ENCODE assay signal across 1 cellular context in the genomic region with DNA sequence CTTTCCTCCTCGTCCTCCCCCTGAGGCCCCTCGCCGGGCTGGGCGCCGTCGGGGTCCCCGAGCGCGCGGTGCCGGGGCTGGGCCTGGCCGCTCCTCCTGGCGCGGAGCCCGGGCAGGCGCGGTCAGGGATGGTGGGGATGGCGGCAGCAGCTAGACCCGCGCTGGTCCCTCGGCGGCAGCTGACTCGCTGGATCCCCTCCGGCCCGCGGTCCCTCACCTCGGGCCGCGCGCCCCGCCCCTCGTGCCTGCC.
TF ChIP-seq lines count a peak whose summit lies in the region.

A gene with protein sequence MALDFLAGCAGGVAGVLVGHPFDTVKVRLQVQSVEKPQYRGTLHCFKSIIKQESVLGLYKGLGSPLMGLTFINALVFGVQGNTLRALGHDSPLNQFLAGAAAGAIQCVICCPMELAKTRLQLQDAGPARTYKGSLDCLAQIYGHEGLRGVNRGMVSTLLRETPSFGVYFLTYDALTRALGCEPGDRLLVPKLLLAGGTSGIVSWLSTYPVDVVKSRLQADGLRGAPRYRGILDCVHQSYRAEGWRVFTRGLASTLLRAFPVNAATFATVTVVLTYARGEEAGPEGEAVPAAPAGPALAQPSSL (minus strand): TSS at position 189 of the 250 bp plus-strand sequence. CDS start 212 bp downstream, outside the sequence.

TF ChIP-seq in H1, 55 proteins besides CTCF, POLR2A, EP300 and RAD21:
- TF ChIP-seq SP4 (IDR thresholded peaks at IDR 0.05; ENCODE audit: low read length), result no peak
- TF ChIP-seq, protein P1, sequence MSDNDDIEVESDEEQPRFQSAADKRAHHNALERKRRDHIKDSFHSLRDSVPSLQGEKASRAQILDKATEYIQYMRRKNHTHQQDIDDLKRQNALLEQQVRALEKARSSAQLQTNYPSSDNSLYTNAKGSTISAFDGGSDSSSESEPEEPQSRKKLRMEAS (IDR thresholded peaks at IDR 0.05), result no peak
- peak; percentile 50 for TF ChIP-seq POLR2AphosphoS5 (IDR thresholded peaks at IDR 0.05; ENCODE audit: low read depth, low read length)
- peak; percentile 25 for TF ChIP-seq TAF1 (IDR thresholded peaks at IDR 0.05; ENCODE audit: low read depth, low read length)
- peak; percentile 45; the same call in 1 of the 2 replicates for TF ChIP-seq TBP (IDR thresholded peaks at IDR 0.05; ENCODE audit: low read depth, low read length)
- peak; percentile 30 for TF ChIP-seq TAF7 (optimal IDR thresholded peaks at IDR 0.05; ENCODE audit: borderline replicate concordance, low read depth, low read length)
- TF ChIP-seq KDM4A (IDR thresholded peaks at IDR 0.05; ENCODE audit: low read depth, low read length, severe bottlenecking), result peak; percentile 19
- peak; percentile 52; the same call in 1 of the 2 replicates for TF ChIP-seq RBBP5 (IDR thresholded peaks at IDR 0.05; ENCODE audit: borderline replicate concordance, low read depth, low read length)
- TF ChIP-seq HDAC2 (IDR thresholded peaks at IDR 0.05; ENCODE audit: borderline replicate concordance in 1 of 2, low read depth in 2 of 2, low read length in 2 of 2), result 0 out of 4 replicates have a peak, but pooled peaks of 1 of the 2 experiments have one; percentile 8
- no peak for TF ChIP-seq FOSL1 (IDR thresholded peaks at IDR 0.05; ENCODE audit: insufficient read depth, low read depth, low read length)
